Comparison of ENCODE assay signal across 38 cellular contexts in genomic region chr20:37706298-37706697, GRCh38.
"Had no signal": no experiment of that assay in that cellular context is flagged by ENCODE, and none has a peak within 500 bp of the region (broad histone marks: within the 10 kb centered on the region; RNA-seq: fewer than 3 reads in every experiment).

No MANE protein-coding gene starts in this region.

- H3K4me1 Mint-ChIP-seq: activated CD4-positive, alpha-beta T cell treated with anti-CD3 and anti-CD28 coated beads, Interleukin-2, amount 10 ng/mL, durations not matched to agents 24 days and 14 days had no signal

- H3K27me3 Mint-ChIP-seq: activated B cell treated with CpG ODN at 0.5 μM for 24 hours; activated CD4-positive, alpha-beta memory T cell treated with anti-CD3 and anti-CD28 coated beads for 36 hours; activated CD4-positive, alpha-beta T cell treated with anti-CD3 and anti-CD28 coated beads, Interleukin-2, amount 10 ng/mL, durations not matched to agents 24 days and 14 days; activated CD8-positive, alpha-beta T cell treated with anti-CD3 and anti-CD28 coated beads for 36 hours; activated naive CD8-positive, alpha-beta T cell treated with anti-CD3 and anti-CD28 coated beads for 36 hours; activated T-helper 17 cell treated with anti-CD3 and anti-CD28 coated beads, Interleukin-2, amount 50 U/mL, for 72 hours; brain; central memory CD8-positive, alpha-beta T cell had no signal

- H3K4me1 ChIP-seq: adrenal gland, ascending aorta had no signal

- H3K9me3 ChIP-seq: adrenal gland, ascending aorta had no signal

- H3K36me3 ChIP-seq: adrenal gland, ascending aorta, cardiac muscle cell had no signal

- H3K27me3 ChIP-seq: adrenal gland, ascending aorta, cardiac muscle cell had no signal

- ATAC-seq: activated CD8-positive, alpha-beta T cell treated with anti-CD3 and anti-CD28 coated beads for 36 hours; activated naive CD4-positive, alpha-beta T cell treated with anti-CD3 and anti-CD28 coated beads, Interleukin-2, amount 50 U/mL, for 72 hours; activated T-cell treated with anti-CD3 and anti-CD28 coated beads, Interleukin-2, amount 50 U/mL, for 4 hours; activated T-cell treated with anti-CD3 and anti-CD28 coated beads, Interleukin-2, amount 50 U/mL, for 72 hours; activated T-helper 17 cell treated with anti-CD3 and anti-CD28 coated beads, Interleukin-2, amount 50 U/mL, for 72 hours had no signal

- H3K4me3 Mint-ChIP-seq: activated B cell treated with CpG ODN at 0.5 μM for 24 hours; activated CD4-positive, alpha-beta memory T cell treated with anti-CD3 and anti-CD28 coated beads for 36 hours; activated CD4-positive, alpha-beta T cell treated with anti-CD3 and anti-CD28 coated beads, Interleukin-2, amount 10 ng/mL, durations not matched to agents 24 days and 14 days; activated CD8-positive, alpha-beta T cell treated with anti-CD3 and anti-CD28 coated beads for 36 hours; activated naive CD4-positive, alpha-beta T cell treated with anti-CD3 and anti-CD28 coated beads for 36 hours; activated naive CD8-positive, alpha-beta T cell treated with anti-CD3 and anti-CD28 coated beads for 36 hours; activated T-cell treated with anti-CD3 and anti-CD28 coated beads, Interleukin-2, amount 50 U/mL, for 4 hours; activated T-cell treated with anti-CD3 and anti-CD28 coated beads, Interleukin-2, amount 50 U/mL, for 72 hours; activated T-helper 1 cell treated with anti-CD3 and anti-CD28 coated beads, Interleukin-12 subunit alpha, Interleukin-12 subunit beta, Interleukin-2, Interleukin-4 antibody, amounts not matched to agents 30 ng/mL and 10 ng/mL and 1 ng/mL, durations not matched to agents 14 hours and 24 hours and 36 hours; activated T-helper 17 cell treated with anti-CD3 and anti-CD28 coated beads, Interleukin-2, amount 50 U/mL, for 72 hours; brain; central memory CD8-positive, alpha-beta T cell; T-helper 2 cell treated with Interferon-gamma antibody and Interleukin-4, amounts not matched to agents 5 μg/mL and 100 μg/mL, for 36 hours had no signal

- FAIRE-seq: bronchial epithelial cell, colon, TTC549 had no signal

- H3K27ac Mint-ChIP-seq: activated B cell treated with CpG ODN at 0.5 μM for 24 hours; activated CD4-positive, alpha-beta memory T cell treated with anti-CD3 and anti-CD28 coated beads for 36 hours; activated CD4-positive, alpha-beta T cell treated with anti-CD3 and anti-CD28 coated beads, Interleukin-2, amount 10 ng/mL, durations not matched to agents 24 days and 14 days; activated CD8-positive, alpha-beta T cell treated with anti-CD3 and anti-CD28 coated beads for 36 hours; activated naive CD4-positive, alpha-beta T cell treated with anti-CD3 and anti-CD28 coated beads for 36 hours; activated naive CD4-positive, alpha-beta T cell treated with anti-CD3 and anti-CD28 coated beads, Interleukin-2, amount 50 U/mL, for 72 hours; activated naive CD8-positive, alpha-beta T cell treated with anti-CD3 and anti-CD28 coated beads for 36 hours; activated T-cell treated with anti-CD3 and anti-CD28 coated beads, Interleukin-2, amount 50 U/mL, for 72 hours; activated T-helper 1 cell treated with anti-CD3 and anti-CD28 coated beads, Interleukin-12 subunit alpha, Interleukin-12 subunit beta, Interleukin-2, Interleukin-4 antibody, amounts not matched to agents 30 ng/mL and 10 ng/mL and 1 ng/mL, durations not matched to agents 14 hours and 24 hours and 36 hours; activated T-helper 17 cell treated with anti-CD3 and anti-CD28 coated beads, Interleukin-2, amount 50 U/mL, for 72 hours; brain; T-helper 2 cell treated with Interferon-gamma antibody and Interleukin-4, amounts not matched to agents 5 μg/mL and 100 μg/mL, for 36 hours had no signal

- H3K27ac ChIP-seq: adrenal gland, ascending aorta, cardiac muscle cell, VCaP had no signal

- H3K4me3 ChIP-seq: adrenal gland, ascending aorta, cardiac muscle cell had no signal

- DNase-seq: activated B cell treated with CpG ODN at 0.5 μM for 24 hours; activated CD4-positive, alpha-beta memory T cell treated with anti-CD3 and anti-CD28 coated beads for 36 hours; activated CD4-positive, alpha-beta T cell treated with anti-CD3 and anti-CD28 coated beads for 4 hours; activated CD4-positive, alpha-beta T cell treated with anti-CD3 and anti-CD28 coated beads, Interleukin-2, amount 10 ng/mL, durations not matched to agents 24 days and 14 days; activated CD4-positive, alpha-beta T cell treated with anti-CD3 and anti-CD28 coated beads, Interleukin-2, amount 50 U/mL, for 1 hour; activated CD4-positive, alpha-beta T cell treated with anti-CD3 and anti-CD28 coated beads, Interleukin-2, amount 50 U/mL, for 4 hours; activated CD4-positive, CD25-positive, alpha-beta regulatory T cell treated with anti-CD3 and anti-CD28 coated beads, Interleukin-2, amount 50 U/mL, for 72 hours; activated CD8-positive, alpha-beta memory T cell treated with anti-CD3 and anti-CD28 coated beads, Interleukin-2, amount 50 U/mL, for 4 hours; activated CD8-positive, alpha-beta T cell treated with anti-CD3 and anti-CD28 coated beads for 36 hours; activated effector memory CD4-positive, alpha-beta T cell treated with anti-CD3 and anti-CD28 coated beads, Interleukin-2, amount 50 U/mL, for 16 hours; activated gamma-delta T cell treated with Interleukin-2 at 50 U/mL for 16 hours; activated naive CD4-positive, alpha-beta T cell; activated naive CD4-positive, alpha-beta T cell treated with anti-CD3 and anti-CD28 coated beads for 36 hours; activated naive CD4-positive, alpha-beta T cell treated with anti-CD3 and anti-CD28 coated beads, Interleukin-2, amount 50 U/mL, for 16 hours; activated naive CD8-positive, alpha-beta T cell treated with anti-CD3 and anti-CD28 coated beads for 36 hours; activated T-cell treated with anti-CD3 and anti-CD28 coated beads for 4 hours; activated T-cell treated with anti-CD3 and anti-CD28 coated beads, Interleukin-2, amount 50 U/mL, for 1 hour; activated T-cell treated with anti-CD3 and anti-CD28 coated beads, Interleukin-2, amount 50 U/mL, for 4 hours; activated T-cell treated with anti-CD3 and anti-CD28 coated beads, Interleukin-2, amount 50 U/mL, for 72 hours; adrenal gland; amygdala; anterior cingulate cortex; caudate nucleus; cerebellar nuclear complex; T-helper 2 cell; T-helper 9 cell had no signal

- H3K9me3 Mint-ChIP-seq: activated B cell treated with CpG ODN at 0.5 μM for 24 hours; activated CD4-positive, alpha-beta memory T cell treated with anti-CD3 and anti-CD28 coated beads for 36 hours; activated CD4-positive, alpha-beta T cell treated with anti-CD3 and anti-CD28 coated beads, Interleukin-2, amount 10 ng/mL, durations not matched to agents 24 days and 14 days; activated CD8-positive, alpha-beta T cell treated with anti-CD3 and anti-CD28 coated beads for 36 hours; activated naive CD4-positive, alpha-beta T cell treated with anti-CD3 and anti-CD28 coated beads for 36 hours; activated naive CD4-positive, alpha-beta T cell treated with anti-CD3 and anti-CD28 coated beads, Interleukin-2, amount 50 U/mL, for 72 hours; activated naive CD8-positive, alpha-beta T cell treated with anti-CD3 and anti-CD28 coated beads for 36 hours; activated T-cell treated with anti-CD3 and anti-CD28 coated beads, Interleukin-2, amount 50 U/mL, for 4 hours; activated T-cell treated with anti-CD3 and anti-CD28 coated beads, Interleukin-2, amount 50 U/mL, for 72 hours; activated T-helper 1 cell treated with anti-CD3 and anti-CD28 coated beads, Interleukin-12 subunit alpha, Interleukin-12 subunit beta, Interleukin-2, Interleukin-4 antibody, amounts not matched to agents 30 ng/mL and 10 ng/mL and 1 ng/mL, durations not matched to agents 14 hours and 24 hours and 36 hours; activated T-helper 17 cell treated with anti-CD3 and anti-CD28 coated beads, Interleukin-2, amount 50 U/mL, for 72 hours; central memory CD8-positive, alpha-beta T cell; T-helper 2 cell treated with Interferon-gamma antibody and Interleukin-4, amounts not matched to agents 5 μg/mL and 100 μg/mL, for 36 hours had no signal
